In the genomic region with DNA sequence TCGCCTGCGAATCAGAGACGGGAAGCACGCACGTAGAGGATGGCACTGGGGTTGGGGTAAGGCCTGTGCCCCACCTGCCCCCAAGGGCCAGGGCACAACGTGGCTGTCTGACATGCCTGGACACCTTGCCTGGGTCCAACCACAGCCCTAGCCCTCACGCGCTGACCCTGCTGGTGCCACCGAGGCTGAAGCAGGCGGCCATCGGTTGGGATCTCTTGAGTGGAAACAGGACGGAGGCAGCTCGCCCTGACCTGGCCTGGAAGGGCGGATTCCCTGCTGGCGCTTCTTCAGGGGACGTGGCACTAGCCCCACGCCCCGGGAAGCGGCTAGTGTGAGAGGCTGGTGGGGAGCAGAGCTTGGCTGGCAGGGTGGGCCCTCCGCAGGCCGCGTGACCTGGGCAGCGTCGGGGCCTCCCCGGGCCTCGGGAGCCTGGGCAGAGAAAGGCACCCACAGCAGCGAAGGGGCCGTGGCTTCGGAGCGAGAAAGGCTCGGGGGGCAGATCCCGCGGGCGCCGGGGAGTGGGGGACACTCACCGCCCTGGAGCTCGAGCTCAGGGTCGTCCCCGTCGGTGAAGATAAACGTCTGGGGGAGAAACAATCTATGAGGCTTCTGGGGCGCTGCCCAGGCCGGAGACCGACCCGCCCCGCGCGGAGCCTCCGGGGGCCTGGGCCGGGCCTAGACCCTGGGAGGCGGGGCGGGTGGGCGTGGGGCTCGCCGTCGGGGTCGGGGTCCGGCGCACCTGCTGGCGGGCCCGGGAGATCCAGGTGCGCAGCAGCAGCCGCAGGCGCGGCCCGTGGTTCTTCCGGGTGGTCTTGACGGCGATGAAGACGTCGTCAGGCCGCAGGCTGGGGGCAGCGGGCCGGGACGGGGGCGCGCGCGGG, we compare ENCODE assay signal across 8 cellular contexts. TPM values are rescaled to one million over a fixed set of nuclear protein-coding genes. Genes with fewer than 3 reads are reported as not detected.
A peak's percentile ranks its signal among the peaks of the same experiment; 100 is the strongest.
DNase-seq lines count a peak whose midpoint lies in the region; ATAC-seq and TF ChIP-seq lines count a peak whose summit lies in the region.

No MANE protein-coding gene starts in this region.

- no peaks in the 10 kb centered on the region for H3K27me3 Mint-ChIP-seq in osteocyte (ENCODE audit: unreplicated experiment)

- H3K36me3 ChIP-seq in RWPE2 (ENCODE audit: low read depth) (peaks cover 65% of the 10 kb centered on the region), fibroblast of lung (ENCODE audit: control insufficient read depth, insufficient read depth, low read length) (peaks cover 40% of the 10 kb centered on the region)

- H3K4me3 ChIP-seq in RWPE2 (ENCODE audit: severe bottlenecking) (peak overlapping the region; percentile 99), fibroblast of lung (replicated peaks in 1 of 4; ENCODE audit: control extremely low read depth in 1 of 4, insufficient read depth in 1 of 4, low read depth in 3 of 4, low read length in 4 of 4) (peak overlapping the region; percentile 47 to 85 (median 71))

- H3K4me1 Mint-ChIP-seq in osteocyte (ENCODE audit: unreplicated experiment) = peaks cover 17% of the 10 kb centered on the region

- peak overlapping the region; percentile 23 for H2AFZ ChIP-seq in fibroblast of lung (ENCODE audit: low read length)

- H3K27ac Mint-ChIP-seq in osteocyte (ENCODE audit: unreplicated experiment) = peak overlapping the region; percentile 72

- H3K4me1 ChIP-seq in RWPE2 (ENCODE audit: insufficient read depth, poor library complexity, severe bottlenecking) (peaks cover 5% of the 10 kb centered on the region), fibroblast of lung (ENCODE audit: control insufficient read depth, extremely low read depth, insufficient read depth, low read length) (peaks cover 7% of the 10 kb centered on the region)

- H3K79me2 ChIP-seq in fibroblast of lung (ENCODE audit: control insufficient read depth, insufficient read depth, low read length) = peaks cover 21% of the 10 kb centered on the region

- peak; percentile 5 for ATAC-seq in GM19397 (IDR thresholded peaks at IDR 0.05; ENCODE audit: unreplicated experiment)
- ATAC-seq in RWPE2 (ENCODE audit: low read depth) = no peak
- no peak for ATAC-seq in GM21360 (IDR thresholded peaks at IDR 0.05; ENCODE audit: unreplicated experiment)

- DNase-seq in RWPE2 (ENCODE audit: low spot score) = no peak
- no peak for DNase-seq in fibroblast of lung (ENCODE audit: low read depth in 2 of 2)
- no peak for DNase-seq in osteocyte (ENCODE audit: extremely low spot score, unreplicated experiment)
- no peak for DNase-seq in HCEC 1CT
- DNase-seq in stimulated activated CD4-positive, alpha-beta T cell treated with anti-CD3 and anti-CD28 coated beads, Interleukin-4, amount 100 ng/mL, for 24 hours = no peak
- DNase-seq in kidney tubule cell (ENCODE audit: low spot score) = no peak

- H3K9ac ChIP-seq in fibroblast of lung (ENCODE audit: insufficient read depth, low read length) = peak overlapping the region; percentile 70

- H3K27me3 ChIP-seq in RWPE2 (ENCODE audit: insufficient read depth, poor library complexity, severe bottlenecking) = no peaks in the 10 kb centered on the region
- no peaks in the 10 kb centered on the region for H3K27me3 ChIP-seq in fibroblast of lung (ENCODE audit: control insufficient read depth, insufficient read depth, low read length)

- H4K20me1 ChIP-seq in fibroblast of lung (ENCODE audit: control insufficient read depth, extremely low read depth, insufficient read depth, low read length) = no peaks in the 10 kb centered on the region

- H3K9me3 Mint-ChIP-seq in osteocyte (ENCODE audit: unreplicated experiment) = no peaks in the 10 kb centered on the region

- H3K9me3 ChIP-seq in RWPE2 (ENCODE audit: severe bottlenecking) (no peaks in the 10 kb centered on the region), fibroblast of lung (ENCODE audit: control insufficient read depth, insufficient read depth, low read depth, low read length) (no peaks in the 10 kb centered on the region)

- peak overlapping the region; percentile 84 for H3K4me3 Mint-ChIP-seq in osteocyte (ENCODE audit: unreplicated experiment)

- peak overlapping the region; percentile 62 for H3K4me2 ChIP-seq in fibroblast of lung (ENCODE audit: extremely low read depth, insufficient read depth, low read length)

- H3K27ac ChIP-seq in RWPE2 (ENCODE audit: poor library complexity, severe bottlenecking) (peak overlapping the region; percentile 49), fibroblast of lung (ENCODE audit: insufficient read depth, low read length) (peak overlapping the region; percentile 50)

- H3K36me3 Mint-ChIP-seq in osteocyte (ENCODE audit: unreplicated experiment) = peaks cover 17% of the 10 kb centered on the region

- TF ChIP-seq CTCF in RWPE2 (IDR thresholded peaks at IDR 0.05; ENCODE audit: poor library complexity, severe bottlenecking) = no peak
- no peak for TF ChIP-seq CTCF in fibroblast of lung (conservative IDR thresholded peaks at IDR 0.05 in 1 of 2, IDR thresholded peaks at IDR 0.05 in 1 of 2; ENCODE audit: low read depth in 1 of 2, low read length in 2 of 2)
- no peak for TF ChIP-seq CTCF in osteocyte (IDR thresholded peaks at IDR 0.05)

RNA-seq across cellular contexts. Expression of gene RFNG, which starts 0.6 kb away (rescaled TPM):
- total RNA-seq in fibroblast of lung (38.5 and 48.9 TPM in 2 replicates), osteocyte (37.3 and 41.0 TPM in 2 replicates)
- 14.1 and 14.5 TPM in 2 replicates for polyA plus RNA-seq in fibroblast of lung
- 39.8 and 46.6 TPM in 2 replicates for polyA plus RNA-seq in fibroblast of lung (2012)
- 53.6 and 71.2 TPM in 2 replicates for polyA minus RNA-seq in fibroblast of lung (ENCODE audit: low replicate concordance)

RNA-seq across cellular contexts. Expression of gene GPS1, which starts 0.7 kb away (rescaled TPM):
- total RNA-seq in fibroblast of lung (67.0 and 76.6 TPM in 2 replicates), osteocyte (100 and 108 TPM in 2 replicates)
- 53.3 and 86.1 TPM in 2 replicates for polyA plus RNA-seq in fibroblast of lung
- polyA plus RNA-seq in fibroblast of lung (2012) = 79.8 and 124 TPM in 2 replicates
- polyA minus RNA-seq in fibroblast of lung (ENCODE audit: low replicate concordance) = 169 and 221 TPM in 2 replicates

RNA-seq across cellular contexts. Expression of gene DCXR, which starts 13.5 kb away (rescaled TPM):
- total RNA-seq in fibroblast of lung (38.3 and 43.6 TPM in 2 replicates), osteocyte (69.0 and 71.0 TPM in 2 replicates)
- polyA plus RNA-seq in fibroblast of lung = 34.8 and 75.3 TPM in 2 replicates
- polyA plus RNA-seq in fibroblast of lung (2012) = 48.1 and 90.1 TPM in 2 replicates
- 121 and 132 TPM in 2 replicates for polyA minus RNA-seq in fibroblast of lung (ENCODE audit: low replicate concordance)

RNA-seq across cellular contexts. Expression of gene DUS1L, which starts 14.6 kb away (rescaled TPM):
- total RNA-seq in fibroblast of lung = 41.0 and 46.2 TPM in 2 replicates
- 24.6 and 40.9 TPM in 2 replicates for polyA plus RNA-seq in fibroblast of lung
- 31.9 and 53.3 TPM in 2 replicates for polyA plus RNA-seq in fibroblast of lung (2012)
- polyA minus RNA-seq in fibroblast of lung (ENCODE audit: low replicate concordance) = 21.8 and 64.3 TPM in 2 replicates
- total RNA-seq in osteocyte = 69.3 and 73.3 TPM in 2 replicates

RNA-seq across cellular contexts. Expression of gene RAC3, which starts 19.5 kb away (rescaled TPM):
- 5.6 and 6.6 TPM in 2 replicates for total RNA-seq in fibroblast of lung
- 4.3 and 4.7 TPM in 2 replicates for polyA plus RNA-seq in fibroblast of lung
- polyA plus RNA-seq in fibroblast of lung (2012) = 7.5 and 8.8 TPM in 2 replicates
- 19.8 and 35.6 TPM in 2 replicates for polyA minus RNA-seq in fibroblast of lung (ENCODE audit: low replicate concordance)
- 19.4 and 21.8 TPM in 2 replicates for total RNA-seq in osteocyte
